16 cellular contexts compared by ENCODE assay signal in genomic region chr18:51668632-51669031, GRCh38.
DNase-seq lines count a peak whose midpoint lies in the region; ATAC-seq, FAIRE-seq and TF ChIP-seq lines count a peak whose summit lies in the region.
"Had no signal": no experiment of that assay in that cellular context is flagged by ENCODE, and none has a peak within 500 bp of the region (broad histone marks: within the 10 kb centered on the region; RNA-seq: fewer than 3 reads in every experiment).

No MANE protein-coding gene starts in this region.

- H3K4me1 Mint-ChIP-seq in activated CD8-positive, alpha-beta T cell treated with anti-CD3 and anti-CD28 coated beads, Interleukin-2, amount 10 ng/mL, durations not matched to agents 7 days and 5 days (ENCODE audit: low read depth), result no peaks in the 10 kb centered on the region

- ATAC-seq in GM18909 (IDR thresholded peaks at IDR 0.05; ENCODE audit: poor library complexity, unreplicated experiment) (peak; percentile 9), HG02610 (IDR thresholded peaks at IDR 0.05; ENCODE audit: unreplicated experiment) (no peak), GM21381 (IDR thresholded peaks at IDR 0.05; ENCODE audit: unreplicated experiment) (no peak)
- ATAC-seq in activated CD8-positive, alpha-beta T cell treated with anti-CD3 and anti-CD28 coated beads, Interleukin-2, amount 10 ng/mL, durations not matched to agents 7 days and 5 days, result no peak
- ATAC-seq: gastroesophageal sphincter, right cardiac atrium had no signal

- no peak overlapping the region for H3K9ac ChIP-seq in iPS-18a (ENCODE audit: low read length)

- TF ChIP-seq CTCF in D721Med (IDR thresholded peaks at IDR 0.05; ENCODE audit: insufficient read depth, missing control alignments), result no peak

- no peak for DNase-seq in D721Med (ENCODE audit: insufficient read length, low spot score)
- peak; percentile 62 for DNase-seq in NCI-H82 treated with DMSO at 0.1 percent for 48 hours (lab: John Stamatoyannopoulos, UW; ENCODE audit: unreplicated experiment)
- DNase-seq in activated CD8-positive, alpha-beta T cell treated with anti-CD3 and anti-CD28 coated beads, Interleukin-2, amount 10 ng/mL, durations not matched to agents 7 days and 5 days, result no peak
- DNase-seq: activated T-cell treated with anti-CD3 and anti-CD28 coated beads, Interleukin-2, amount 50 U/mL, for 1 hour; NCI-H2029 had no signal

- no peaks in the 10 kb centered on the region for H3K36me3 ChIP-seq in iPS-18a (ENCODE audit: control insufficient read depth, low read depth, low read length)
- H3K36me3 ChIP-seq: adrenal gland, breast epithelium, gastroesophageal sphincter, transverse colon had no signal

- H3K9me3 Mint-ChIP-seq in activated CD8-positive, alpha-beta T cell treated with anti-CD3 and anti-CD28 coated beads, Interleukin-2, amount 10 ng/mL, durations not matched to agents 7 days and 5 days (ENCODE audit: insufficient read depth), result no peaks in the 10 kb centered on the region
- H3K9me3 Mint-ChIP-seq: memory B cell had no signal

- no peaks in the 10 kb centered on the region for H3K4me1 ChIP-seq in iPS-18a (ENCODE audit: control insufficient read depth, low read depth, low read length)
- H3K4me1 ChIP-seq: adrenal gland, breast epithelium, transverse colon had no signal

- H3K27ac Mint-ChIP-seq in activated CD8-positive, alpha-beta T cell treated with anti-CD3 and anti-CD28 coated beads, Interleukin-2, amount 10 ng/mL, durations not matched to agents 7 days and 5 days, result no peak overlapping the region
- H3K27ac Mint-ChIP-seq: memory B cell had no signal

- CTCF ChIA-PET in activated CD8-positive, alpha-beta T cell treated with anti-CD3 and anti-CD28 coated beads, Interleukin-2, amount 10 ng/mL, durations not matched to agents 7 days and 5 days (lab: Charles Lee), result interaction anchor here (0.6 to 1.6 kb wide), 6 partner anchors 18 to 621 kb away, joined by 3 to 4 read pairs (median 3); no protein-coding TSS in a partner anchor

- POLR2A ChIA-PET in activated CD8-positive, alpha-beta T cell treated with anti-CD3 and anti-CD28 coated beads, Interleukin-2, amount 10 ng/mL, durations not matched to agents 7 days and 5 days (lab: Charles Lee), result no interaction called here

- H3K9me3 ChIP-seq in iPS-18a (ENCODE audit: control insufficient read depth, low read depth, low read length), result no peaks in the 10 kb centered on the region
- H3K9me3 ChIP-seq: adrenal gland, transverse colon had no signal

- H3K4me3 Mint-ChIP-seq in activated CD8-positive, alpha-beta T cell treated with anti-CD3 and anti-CD28 coated beads, Interleukin-2, amount 10 ng/mL, durations not matched to agents 7 days and 5 days, result no peak overlapping the region
- H3K4me3 Mint-ChIP-seq: memory B cell had no signal

- no peaks in the 10 kb centered on the region for H3K36me3 Mint-ChIP-seq in activated CD8-positive, alpha-beta T cell treated with anti-CD3 and anti-CD28 coated beads, Interleukin-2, amount 10 ng/mL, durations not matched to agents 7 days and 5 days (ENCODE audit: low read depth)
- H3K36me3 Mint-ChIP-seq: memory B cell had no signal

- FAIRE-seq in D721Med (lab: Jason Lieb, UNC), result peak; percentile 91
- FAIRE-seq: colon had no signal

- H3K27me3 Mint-ChIP-seq in activated CD8-positive, alpha-beta T cell treated with anti-CD3 and anti-CD28 coated beads, Interleukin-2, amount 10 ng/mL, durations not matched to agents 7 days and 5 days (ENCODE audit: low read depth), result no peaks in the 10 kb centered on the region

- H3K27me3 ChIP-seq in iPS-18a (ENCODE audit: control insufficient read depth, insufficient read depth, low read length), result no peaks in the 10 kb centered on the region
- H3K27me3 ChIP-seq: adrenal gland, breast epithelium, transverse colon had no signal

- H3K27ac ChIP-seq in iPS-18a (ENCODE audit: low read length), result no peak overlapping the region
- H3K27ac ChIP-seq: adrenal gland, breast epithelium, gastroesophageal sphincter, transverse colon had no signal

- H3K4me3 ChIP-seq in iPS-18a (ENCODE audit: low read length), result peak overlapping the region; percentile 21
- H3K4me3 ChIP-seq: adrenal gland, breast epithelium, gastroesophageal sphincter, transverse colon had no signal
